Comparison of ENCODE assay signal across 14 cellular contexts in the genomic region with DNA sequence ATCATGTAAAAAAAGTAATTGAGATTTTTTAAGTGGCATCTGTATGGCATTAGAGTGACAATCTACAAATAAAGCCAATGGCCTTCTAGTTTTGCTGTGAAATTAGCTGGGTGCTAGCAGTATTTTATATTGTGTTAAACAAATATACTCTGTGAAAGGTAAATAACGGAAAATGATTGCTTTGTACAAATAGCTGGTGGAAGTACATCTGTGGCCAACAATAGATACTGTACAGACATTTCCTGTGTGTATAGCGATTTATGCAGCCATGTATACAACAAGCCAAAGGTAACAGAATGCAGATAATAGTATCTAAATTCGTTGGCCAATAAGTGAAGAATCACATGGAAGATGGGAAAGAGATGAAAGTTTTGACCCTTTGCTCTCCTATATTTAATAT. TPM values are rescaled to one million over a fixed set of nuclear protein-coding genes. Genes with fewer than 3 reads are reported as not detected.
DNase-seq lines count a peak whose midpoint lies in the region; ATAC-seq and TF ChIP-seq lines count a peak whose summit lies in the region.
"Had no signal": no experiment of that assay in that cellular context is flagged by ENCODE, and none has a peak within 500 bp of the region (broad histone marks: within the 10 kb centered on the region; RNA-seq: fewer than 3 reads in every experiment).

No MANE protein-coding gene starts in this region.

- H3F3A ChIP-seq in PC-3 (ENCODE audit: low read length, unreplicated experiment), result no peaks in the 10 kb centered on the region

- peak; percentile 48 for DNase-seq in DMS53 treated with DMSO at 0.1 percent for 48 hours (lab: John Stamatoyannopoulos, UW; ENCODE audit: unreplicated experiment)
- peak; percentile 12 for DNase-seq in NCI-H2029 (lab: John Stamatoyannopoulos, UW)
- peak; percentile 21 for DNase-seq in PC-3
- DNase-seq in mucosa of descending colon, result no peak
- DNase-seq in osteocyte (ENCODE audit: extremely low spot score, unreplicated experiment), result no peak
- no peak for DNase-seq in occipital lobe (lab: John Stamatoyannopoulos, UW)
- DNase-seq: COR-L47, DMS79 treated with DMSO at 0.1 percent for 48 hours, H9, KBM-7, NCI-H1417 treated with DMSO at 0.1 percent for 48 hours, NCI-H226, SHP77 had no signal

- no peak overlapping the region for H2AFZ ChIP-seq in PC-3 (ENCODE audit: low read length)

- H3K36me3 ChIP-seq in PC-3 (ENCODE audit: low read depth, low read length), result no peaks in the 10 kb centered on the region
- H3K36me3 ChIP-seq in mucosa of descending colon (ENCODE audit: low read depth), result no peaks in the 10 kb centered on the region

- no peaks in the 10 kb centered on the region for H3K27me3 Mint-ChIP-seq in osteocyte (ENCODE audit: unreplicated experiment)

- TF ChIP-seq CTCF in PC-3 (conservative IDR thresholded peaks at IDR 0.05; ENCODE audit: low read depth, low read length) (no peak), mucosa of descending colon (IDR thresholded peaks at IDR 0.05) (no peak), osteocyte (IDR thresholded peaks at IDR 0.05) (no peak)

- no peak overlapping the region for H3K9ac ChIP-seq in PC-3 (ENCODE audit: low read length)

- H3K4me1 ChIP-seq in PC-3 (ENCODE audit: insufficient read depth, low read length) (peaks cover 27% of the 10 kb centered on the region), mucosa of descending colon (ENCODE audit: low read depth) (peaks cover 13% of the 10 kb centered on the region)

- H3K27ac ChIP-seq in PC-3 (ENCODE audit: low read length), result peak overlapping the region; percentile 24; the same call in 1 of the 2 replicates

- no peak overlapping the region for H3K4me3 Mint-ChIP-seq in osteocyte (ENCODE audit: unreplicated experiment)
- H3K4me3 Mint-ChIP-seq: H9 had no signal

- no peaks in the 10 kb centered on the region for H3K9me3 ChIP-seq in PC-3 (ENCODE audit: low read length)
- no peaks in the 10 kb centered on the region for H3K9me3 ChIP-seq in mucosa of descending colon

- H3K4me1 Mint-ChIP-seq in osteocyte (ENCODE audit: unreplicated experiment), result peaks cover 9% of the 10 kb centered on the region

- H3K79me2 ChIP-seq in PC-3 (ENCODE audit: low read length), result no peaks in the 10 kb centered on the region

- H3K27me3 ChIP-seq in PC-3 (ENCODE audit: low read length), result no peaks in the 10 kb centered on the region

- no peaks in the 10 kb centered on the region for H4K20me1 ChIP-seq in PC-3 (ENCODE audit: low read length)

- H3K27ac Mint-ChIP-seq in osteocyte (ENCODE audit: unreplicated experiment), result no peak overlapping the region

- no peak overlapping the region for H3K4me3 ChIP-seq in PC-3 (ENCODE audit: low read length)
- H3K4me3 ChIP-seq in mucosa of descending colon, result no peak overlapping the region

- H3K9me2 ChIP-seq in PC-3 (replicated peaks; ENCODE audit: low read length), result no peaks in the 10 kb centered on the region

- peak; percentile 85 for ATAC-seq in PC-3
- ATAC-seq in mucosa of descending colon, result peak; percentile 72
- no peak for ATAC-seq in GM19395 (IDR thresholded peaks at IDR 0.05; ENCODE audit: unreplicated experiment)

- peak overlapping the region; percentile 48 for H3K4me2 ChIP-seq in PC-3 (ENCODE audit: low read length)

- no peaks in the 10 kb centered on the region for H3K9me3 Mint-ChIP-seq in osteocyte (ENCODE audit: unreplicated experiment)
- H3K9me3 Mint-ChIP-seq: H9 had no signal

- BruUV-seq in PC-3 (replicated peaks; lab: Mats Ljungman, UMichigan), result no TSS peak

- H3K36me3 Mint-ChIP-seq in osteocyte (ENCODE audit: unreplicated experiment), result no peaks in the 10 kb centered on the region

- CTCF ChIA-PET in PC-3 (lab: Charles Lee), result no interaction called here

- POLR2A ChIA-PET in PC-3 (lab: Charles Lee; ENCODE audit: unreplicated experiment), result no interaction called here

- intact Hi-C loops in PC-3 (cut with micrococcal nuclease), result no loop called here
- intact Hi-C loops in mucosa of descending colon (cut with DNase I, micrococcal nuclease), result no loop called here

RNA-seq across cellular contexts. Expression of gene IQCK, which starts 26.6 kb away (rescaled TPM):
- total RNA-seq in PC-3 (2014; rRNA removed), result 3.3 and 8.9 TPM in 2 replicates
- total RNA-seq in mucosa of descending colon, result 10 to 100 TPM in 2 of 3 donors, 1 to 10 TPM in 1; 9.1 to 14.0 (median 12.0) TPM
- 5.3 and 5.8 TPM in 2 replicates for total RNA-seq in osteocyte
- 10.8 TPM for total RNA-seq in occipital lobe

RNA-seq across cellular contexts. Expression of gene KNOP1, which starts 26.6 kb away (rescaled TPM):
- 13.6 and 18.8 TPM in 2 replicates for total RNA-seq in PC-3 (2014; rRNA removed)
- 10 to 100 TPM; 13.1 to 23.5 (median 20.7) TPM for total RNA-seq in mucosa of descending colon
- total RNA-seq in osteocyte, result 24.0 and 24.2 TPM in 2 replicates
- 20.1 TPM for total RNA-seq in occipital lobe

Comparison
In these comparisons a context has a peak if more than half of its experiments do, and no peak if none do; other contexts are left out.
1. DNase-seq: peak in DMS53 treated with DMSO at 0.1 percent for 48 hours (single experiment), NCI-H2029 (single experiment) and PC-3 (single experiment); none in mucosa of descending colon (0 of 3), osteocyte (single experiment) and occipital lobe (single experiment).